8 cellular contexts compared by ENCODE assay signal in genomic region chrX:15675490-15675921, GRCh38. TPM values are rescaled to one million over a fixed set of nuclear protein-coding genes. Genes with fewer than 3 reads are reported as not detected.
DNase-seq lines count a peak whose midpoint lies in the region; ATAC-seq, FAIRE-seq and TF ChIP-seq lines count a peak whose summit lies in the region.

No MANE protein-coding gene starts in this region.

- no peaks in the 10 kb centered on the region for H3K36me3 ChIP-seq in bronchial epithelial cell (ENCODE audit: control insufficient read depth, insufficient read depth, low read length)

- peak overlapping the region; percentile 82 for H3K4me3 ChIP-seq in bronchial epithelial cell (ENCODE audit: low read depth, low read length)

- peak overlapping the region; percentile 99 for H3K27ac ChIP-seq in layer of hippocampus (ENCODE audit: low read depth, low read length)

- H3K27me3 ChIP-seq in bronchial epithelial cell (ENCODE audit: control insufficient read depth, insufficient read depth, low read length): no peaks in the 10 kb centered on the region
- no peaks in the 10 kb centered on the region for H3K27me3 ChIP-seq in layer of hippocampus (ENCODE audit: control insufficient read depth, insufficient read depth, low read length)

- ATAC-seq in HG02870 (IDR thresholded peaks at IDR 0.05; ENCODE audit: unreplicated experiment): peak; percentile 66

- DNase-seq in DMS153 treated with DMSO at 0.1 percent for 48 hours (lab: John Stamatoyannopoulos, UW; ENCODE audit: unreplicated experiment) (peak; percentile 41), DMS153 (lab: John Stamatoyannopoulos, UW) (no peak), NCI-H1694 treated with DMSO at 0.1 percent for 48 hours (lab: John Stamatoyannopoulos, UW) (peak; percentile 52), UCSD-AML1 (lab: John Stamatoyannopoulos, UW; ENCODE audit: unreplicated experiment) (peak; percentile 95), bronchial epithelial cell (ENCODE audit: low read depth) (peak; percentile 77)
- peak; percentile 73 to 84 for DNase-seq in stimulated activated CD4-positive, alpha-beta T cell treated with anti-CD3 and anti-CD28 coated beads, Interleukin-1b, Interleukin-23, amount 100 ng/mL, for 4 hours (ENCODE audit: low read depth in 2 of 2)

- no peak for FAIRE-seq in bronchial epithelial cell (lab: Jason Lieb, UNC)

- no peak for TF ChIP-seq CTCF in bronchial epithelial cell (IDR thresholded peaks at IDR 0.05; ENCODE audit: insufficient read depth, low read length, severe bottlenecking)

RNA-seq across cellular contexts. Expression of gene CLTRN, which starts 10.9 kb away (rescaled TPM):
- 0.53 and 1.2 TPM in 2 replicates for total RNA-seq in bronchial epithelial cell
